Comparison of ENCODE assay signal across 23 cellular contexts in genomic region chr19:53536223-53536543, GRCh38. TPM values are rescaled to one million over a fixed set of nuclear protein-coding genes. Genes with fewer than 3 reads are reported as not detected.
DNase-seq lines count a peak whose midpoint lies in the region; ATAC-seq, FAIRE-seq and TF ChIP-seq lines count a peak whose summit lies in the region.
"Had no signal": no experiment of that assay in that cellular context is flagged by ENCODE, and none has a peak within 500 bp of the region (broad histone marks: within the 10 kb centered on the region; RNA-seq: fewer than 3 reads in every experiment).

No MANE protein-coding gene starts in this region.

- no peak overlapping the region for H3K27ac ChIP-seq in CD4-positive, alpha-beta T cell (ENCODE audit: low read depth, low read length)
- H3K27ac ChIP-seq in naive thymus-derived CD4-positive, alpha-beta T cell (ENCODE audit: low read depth, low read length): no peak overlapping the region
- H3K27ac ChIP-seq in psoas muscle: no peak overlapping the region
- H3K27ac ChIP-seq: neutrophil, thoracic aorta had no signal

- peaks cover 4% of the 10 kb centered on the region for H3K9me3 Mint-ChIP-seq in activated CD4-positive, alpha-beta T cell treated with anti-CD3 and anti-CD28 coated beads for 36 hours (ENCODE audit: low read depth)
- no peaks in the 10 kb centered on the region for H3K9me3 Mint-ChIP-seq in CD4-positive, alpha-beta T cell
- H3K9me3 Mint-ChIP-seq in activated CD8-positive, alpha-beta T cell treated with anti-CD3 and anti-CD28 coated beads, Interleukin-2, amount 10 ng/mL, durations not matched to agents 7 days and 5 days (ENCODE audit: insufficient read depth): no peaks in the 10 kb centered on the region
- peaks cover 0 to 54% (median 16%) of the 10 kb centered on the region in 11 donors for H3K9me3 Mint-ChIP-seq in naive thymus-derived CD4-positive, alpha-beta T cell

- H3K4me3 ChIP-seq in naive thymus-derived CD4-positive, alpha-beta T cell (ENCODE audit: low read length): no peak overlapping the region
- no peak overlapping the region for H3K4me3 ChIP-seq in psoas muscle
- H3K4me3 ChIP-seq: body of pancreas, thoracic aorta had no signal

- H3K4me1 ChIP-seq in naive thymus-derived CD4-positive, alpha-beta T cell (ENCODE audit: control insufficient read depth in 2 of 2, insufficient read depth in 2 of 2, low read length in 2 of 2): peaks cover 3 to 6% of the 10 kb centered on the region in 2 donors
- no peaks in the 10 kb centered on the region for H3K4me1 ChIP-seq in psoas muscle

- H3K36me3 Mint-ChIP-seq in activated CD4-positive, alpha-beta T cell treated with anti-CD3 and anti-CD28 coated beads for 36 hours (ENCODE audit: low read depth): peaks cover 57% of the 10 kb centered on the region
- H3K36me3 Mint-ChIP-seq in CD4-positive, alpha-beta T cell (ENCODE audit: low read depth): peaks cover 74% of the 10 kb centered on the region
- H3K36me3 Mint-ChIP-seq in activated CD8-positive, alpha-beta T cell treated with anti-CD3 and anti-CD28 coated beads, Interleukin-2, amount 10 ng/mL, durations not matched to agents 7 days and 5 days (ENCODE audit: low read depth): peaks cover 43% of the 10 kb centered on the region
- H3K36me3 Mint-ChIP-seq in naive thymus-derived CD4-positive, alpha-beta T cell: peaks cover 16 to 58% (median 46%) of the 10 kb centered on the region in 5 donors

- intact Hi-C loops in activated CD4-positive, alpha-beta T cell treated with anti-CD3 and anti-CD28 coated beads for 36 hours (cut with DNase I, micrococcal nuclease): loop anchor here in 1 of 2 experiments (5.0 kb wide), 1 partner anchor 331 kb away; the partner anchor contains the start of gene MYADM
- intact Hi-C loops in CD4-positive, alpha-beta T cell (cut with DNase I, micrococcal nuclease): loop anchor here (2.0 to 5.0 kb wide), 2 partner anchors 15 to 656 kb away; partner anchors contain the start of gene TSEN34 (in 1 of the 2)
- intact Hi-C loops in naive thymus-derived CD4-positive, alpha-beta T cell (cut with micrococcal nuclease): no loop called here
- intact Hi-C loops in psoas muscle (cut with DNase I): no loop called here

- no peak for DNase-seq in activated CD4-positive, alpha-beta T cell treated with anti-CD3 and anti-CD28 coated beads for 36 hours
- DNase-seq in activated CD4-positive, alpha-beta T cell treated with anti-CD3 and anti-CD28 coated beads, Interleukin-2, amount 50 U/mL, for 1 hour: no peak
- DNase-seq in CD4-positive, alpha-beta T cell: no peak
- no peak for DNase-seq in activated CD8-positive, alpha-beta T cell treated with anti-CD3 and anti-CD28 coated beads, Interleukin-2, amount 10 ng/mL, durations not matched to agents 7 days and 5 days
- DNase-seq in naive thymus-derived CD4-positive, alpha-beta T cell: no peak
- DNase-seq in psoas muscle: no peak
- DNase-seq in HTR-8/SVneo (ENCODE audit: insufficient read length, low spot score): no peak
- DNase-seq: activated CD8-positive, alpha-beta memory T cell treated with anti-CD3 and anti-CD28 coated beads, Interleukin-2, amount 50 U/mL, for 48 hours; body of pancreas; effector CD4-positive, alpha-beta T cell; erythroblast; foreskin melanocyte; left ventricle myocardium superior; NCI-H1092 treated with DMSO at 0.1 percent for 48 hours; NCI-H2029; NCI-H2227 treated with DMSO at 0.1 percent for 48 hours; NCI-H748 treated with DMSO at 0.1 percent for 48 hours; stimulated activated naive B cell treated with anti-CD40 and anti-IgM and Interleukin-4, amounts not matched to agents 10 μg/mL and 1 μg/mL and 100 μg/mL, for 72 hours had no signal

- no peak for FAIRE-seq in HTR-8/SVneo (lab: Jason Lieb, UNC)
- FAIRE-seq: A204.1, islet of Langerhans had no signal

- H3K9me3 ChIP-seq in CD4-positive, alpha-beta T cell (ENCODE audit: control insufficient read depth, low read length): no peaks in the 10 kb centered on the region
- no peaks in the 10 kb centered on the region for H3K9me3 ChIP-seq in naive thymus-derived CD4-positive, alpha-beta T cell (ENCODE audit: control insufficient read depth in 2 of 3, low read length in 3 of 3)
- no peaks in the 10 kb centered on the region for H3K9me3 ChIP-seq in psoas muscle
- H3K9me3 ChIP-seq: body of pancreas, neutrophil, thoracic aorta had no signal

- H3K27ac Mint-ChIP-seq in activated CD4-positive, alpha-beta T cell treated with anti-CD3 and anti-CD28 coated beads for 36 hours: peak overlapping the region; percentile 53
- H3K27ac Mint-ChIP-seq in CD4-positive, alpha-beta T cell: peak overlapping the region; percentile 98
- H3K27ac Mint-ChIP-seq in activated CD8-positive, alpha-beta T cell treated with anti-CD3 and anti-CD28 coated beads, Interleukin-2, amount 10 ng/mL, durations not matched to agents 7 days and 5 days: peak overlapping the region; percentile 39
- H3K27ac Mint-ChIP-seq in naive thymus-derived CD4-positive, alpha-beta T cell: peak overlapping the region in 6 of 9 donors; percentile 29 to 100 (median 88)
- H3K27ac Mint-ChIP-seq: stimulated activated naive B cell treated with anti-CD40 and anti-IgM and Interleukin-4, amounts not matched to agents 10 μg/mL and 1 μg/mL and 100 μg/mL, for 72 hours had no signal

- H3K36me3 ChIP-seq in naive thymus-derived CD4-positive, alpha-beta T cell (ENCODE audit: control insufficient read depth in 2 of 3, insufficient read depth in 3 of 3, low read length in 3 of 3): peaks cover 0 to 10% (median 3%) of the 10 kb centered on the region in 3 experiments
- peaks cover 0 to 12% of the 10 kb centered on the region in 2 donors for H3K36me3 ChIP-seq in psoas muscle (ENCODE audit: insufficient read depth in 1 of 2, low read depth in 1 of 2)
- H3K36me3 ChIP-seq: neutrophil, thoracic aorta had no signal

- no peak for TF ChIP-seq CTCF in CD4-positive, alpha-beta T cell (IDR thresholded peaks at IDR 0.05)
- no peak for TF ChIP-seq CTCF in psoas muscle (IDR thresholded peaks at IDR 0.05)

- ATAC-seq in activated CD4-positive, alpha-beta T cell treated with anti-CD3 and anti-CD28 coated beads for 36 hours: no peak
- no peak for ATAC-seq in CD4-positive, alpha-beta T cell (ENCODE audit: poor library complexity)
- ATAC-seq in activated CD8-positive, alpha-beta T cell treated with anti-CD3 and anti-CD28 coated beads, Interleukin-2, amount 10 ng/mL, durations not matched to agents 7 days and 5 days: no peak
- no peak for ATAC-seq in naive thymus-derived CD4-positive, alpha-beta T cell
- no peak for ATAC-seq in GM18870 (IDR thresholded peaks at IDR 0.05; ENCODE audit: unreplicated experiment)
- no peak for ATAC-seq in psoas muscle
- ATAC-seq: left ventricle myocardium superior; stimulated activated naive B cell treated with anti-CD40 and anti-IgM and Interleukin-4, amounts not matched to agents 10 μg/mL and 1 μg/mL and 100 μg/mL, for 72 hours had no signal

- no peaks in the 10 kb centered on the region for H3K27me3 Mint-ChIP-seq in activated CD4-positive, alpha-beta T cell treated with anti-CD3 and anti-CD28 coated beads for 36 hours
- peaks cover 9% of the 10 kb centered on the region for H3K27me3 Mint-ChIP-seq in CD4-positive, alpha-beta T cell
- H3K27me3 Mint-ChIP-seq in activated CD8-positive, alpha-beta T cell treated with anti-CD3 and anti-CD28 coated beads, Interleukin-2, amount 10 ng/mL, durations not matched to agents 7 days and 5 days (ENCODE audit: low read depth): no peaks in the 10 kb centered on the region
- H3K27me3 Mint-ChIP-seq in naive thymus-derived CD4-positive, alpha-beta T cell: peaks cover 0 to 2% (median 0%) of the 10 kb centered on the region in 5 donors
- H3K27me3 Mint-ChIP-seq: stimulated activated naive B cell treated with anti-CD40 and anti-IgM and Interleukin-4, amounts not matched to agents 10 μg/mL and 1 μg/mL and 100 μg/mL, for 72 hours had no signal

- peaks cover 26% of the 10 kb centered on the region for H3K4me1 Mint-ChIP-seq in activated CD4-positive, alpha-beta T cell treated with anti-CD3 and anti-CD28 coated beads for 36 hours
- H3K4me1 Mint-ChIP-seq in CD4-positive, alpha-beta T cell (ENCODE audit: low read depth): peaks cover 35% of the 10 kb centered on the region
- peaks cover 22% of the 10 kb centered on the region for H3K4me1 Mint-ChIP-seq in activated CD8-positive, alpha-beta T cell treated with anti-CD3 and anti-CD28 coated beads, Interleukin-2, amount 10 ng/mL, durations not matched to agents 7 days and 5 days (ENCODE audit: low read depth)
- peaks cover 0 to 31% (median 19%) of the 10 kb centered on the region in 7 donors for H3K4me1 Mint-ChIP-seq in naive thymus-derived CD4-positive, alpha-beta T cell

- peak overlapping the region; percentile 4 for H3K4me3 Mint-ChIP-seq in activated CD4-positive, alpha-beta T cell treated with anti-CD3 and anti-CD28 coated beads for 36 hours
- peak overlapping the region; percentile 51 for H3K4me3 Mint-ChIP-seq in CD4-positive, alpha-beta T cell
- H3K4me3 Mint-ChIP-seq in activated CD8-positive, alpha-beta T cell treated with anti-CD3 and anti-CD28 coated beads, Interleukin-2, amount 10 ng/mL, durations not matched to agents 7 days and 5 days: no peak overlapping the region
- H3K4me3 Mint-ChIP-seq in naive thymus-derived CD4-positive, alpha-beta T cell: peak overlapping the region in 2 of 10 donors; percentile 23 to 25
- H3K4me3 Mint-ChIP-seq: stimulated activated naive B cell treated with anti-CD40 and anti-IgM and Interleukin-4, amounts not matched to agents 10 μg/mL and 1 μg/mL and 100 μg/mL, for 72 hours had no signal

- CTCF ChIA-PET in activated CD4-positive, alpha-beta T cell treated with anti-CD3 and anti-CD28 coated beads for 36 hours (lab: Charles Lee): interaction anchor here (1.3 kb wide), 1 partner anchor 16 kb away, joined by 3 read pairs; no protein-coding TSS in a partner anchor
- CTCF ChIA-PET in CD4-positive, alpha-beta T cell (lab: Charles Lee): no interaction called here
- CTCF ChIA-PET in activated CD8-positive, alpha-beta T cell treated with anti-CD3 and anti-CD28 coated beads, Interleukin-2, amount 10 ng/mL, durations not matched to agents 7 days and 5 days (lab: Charles Lee): no interaction called here
- CTCF ChIA-PET in naive thymus-derived CD4-positive, alpha-beta T cell (lab: Charles Lee): no interaction called here

- no peaks in the 10 kb centered on the region for H3K27me3 ChIP-seq in CD4-positive, alpha-beta T cell (ENCODE audit: control insufficient read depth, insufficient read depth, low read length)
- no peaks in the 10 kb centered on the region for H3K27me3 ChIP-seq in naive thymus-derived CD4-positive, alpha-beta T cell (ENCODE audit: control insufficient read depth in 2 of 2, insufficient read depth in 2 of 2, low read length in 2 of 2)
- H3K27me3 ChIP-seq in psoas muscle (ENCODE audit: insufficient read depth in 3 of 3, low read length in 2 of 3): no peaks in the 10 kb centered on the region
- H3K27me3 ChIP-seq: body of pancreas had no signal

- POLR2A ChIA-PET in activated CD4-positive, alpha-beta T cell treated with anti-CD3 and anti-CD28 coated beads for 36 hours (lab: Charles Lee): interaction anchor here (0.9 kb wide), 1 partner anchor 16 kb away, joined by 5 read pairs; no protein-coding TSS in a partner anchor
- POLR2A ChIA-PET in CD4-positive, alpha-beta T cell (lab: Charles Lee): interaction anchor here (0.8 kb wide), 1 partner anchor 16 kb away, joined by 4 read pairs; no protein-coding TSS in a partner anchor
- POLR2A ChIA-PET in activated CD8-positive, alpha-beta T cell treated with anti-CD3 and anti-CD28 coated beads, Interleukin-2, amount 10 ng/mL, durations not matched to agents 7 days and 5 days (lab: Charles Lee): interaction anchor here (1.0 kb wide), 1 partner anchor 16 kb away, joined by 5 read pairs; no protein-coding TSS in a partner anchor
- POLR2A ChIA-PET in naive thymus-derived CD4-positive, alpha-beta T cell (lab: Charles Lee): interaction anchor here (1.7 to 3.6 kb wide), 2 partner anchors 15 to 17 kb away, joined by 6 to 25 read pairs; no protein-coding TSS in a partner anchor

RNA-seq across cellular contexts. Expression of gene ZNF331, which starts 1.8 kb away (rescaled TPM):
- total RNA-seq in activated CD4-positive, alpha-beta T cell treated with anti-CD3 and anti-CD28 coated beads for 36 hours: 10 to 100 TPM; 24.3 to 29.7 TPM
- total RNA-seq in CD4-positive, alpha-beta T cell: 100 to 1,000 TPM; 428 to 437 TPM
- 10 to 100 TPM; 17.3 to 20.6 TPM for total RNA-seq in activated CD8-positive, alpha-beta T cell treated with anti-CD3 and anti-CD28 coated beads, Interleukin-2, amount 10 ng/mL, durations not matched to agents 7 days and 5 days
- 100 to 1,000 TPM in 2 of 5 experiments, 10 to 100 TPM in 3; 18.1 to 318 (median 68.6) TPM for total RNA-seq in naive thymus-derived CD4-positive, alpha-beta T cell
- polyA plus RNA-seq in naive thymus-derived CD4-positive, alpha-beta T cell: 10 to 100 TPM; 35.0 to 52.1 TPM
- total RNA-seq in psoas muscle: 10 to 100 TPM in 1 of 4 donors, 1 to 10 TPM in 3; 4.8 to 10.3 (median 8.8) TPM
- polyA plus RNA-seq in psoas muscle: 10 to 100 TPM in 1 of 3 donors, 1 to 10 TPM in 2; 3.8 to 29.0 (median 8.7) TPM

Comparison
In these comparisons a context has a peak if more than half of its experiments do, and no peak if none do; other contexts are left out.
1. H3K27ac Mint-ChIP-seq: peak in every context shown above with its lines; median percentile 98 in CD4-positive, alpha-beta T cell; 88 in naive thymus-derived CD4-positive, alpha-beta T cell; 53 in activated CD4-positive, alpha-beta T cell treated with anti-CD3 and anti-CD28 coated beads for 36 hours; 39 in activated CD8-positive, alpha-beta T cell treated with anti-CD3 and anti-CD28 coated beads, Interleukin-2, amount 10 ng/mL, durations not matched to agents 7 days and 5 days.
2. intact Hi-C loops: an anchor here in CD4-positive, alpha-beta T cell (2.0 to 5.0 kb wide); none called in naive thymus-derived CD4-positive, alpha-beta T cell and psoas muscle.